14 cellular contexts compared by ENCODE assay signal in genomic region chr6:108578595-108579038, GRCh38. TPM values are rescaled to one million over a fixed set of nuclear protein-coding genes. Genes with fewer than 3 reads are reported as not detected.
DNase-seq lines count a peak whose midpoint lies in the region; ATAC-seq, FAIRE-seq and TF ChIP-seq lines count a peak whose summit lies in the region.
"Had no signal": no experiment of that assay in that cellular context is flagged by ENCODE, and none has a peak within 500 bp of the region (broad histone marks: within the 10 kb centered on the region; RNA-seq: fewer than 3 reads in every experiment).

No MANE protein-coding gene starts in this region.

- H3K4me3 ChIP-seq in K562 (no peak overlapping the region), tibial artery (no peak overlapping the region)

- peaks cover 7% of the 10 kb centered on the region for H3K36me3 Mint-ChIP-seq in activated CD4-positive, alpha-beta T cell treated with anti-CD3 and anti-CD28 coated beads, Interleukin-2, amount 10 ng/mL, durations not matched to agents 7 days and 5 days (ENCODE audit: low read depth)
- H3K36me3 Mint-ChIP-seq: activated CD4-positive, alpha-beta memory T cell treated with anti-CD3 and anti-CD28 coated beads for 36 hours had no signal

- H3K36me3 ChIP-seq in K562 (ENCODE audit: control insufficient read depth, insufficient read depth, low read length) (no peaks in the 10 kb centered on the region), tibial artery (peaks cover 0 to 9% (median 9%) of the 10 kb centered on the region in 3 donors)

- H3K9me3 ChIP-seq in K562 (replicated peaks; ENCODE audit: control insufficient read depth, insufficient read depth, low read depth, low read length) (no peaks in the 10 kb centered on the region), tibial artery (no peaks in the 10 kb centered on the region)

- peak; percentile 92 for ATAC-seq in K562
- no peak for ATAC-seq in HG03565 (IDR thresholded peaks at IDR 0.05; ENCODE audit: unreplicated experiment)

- peaks cover 22% of the 10 kb centered on the region; the same call in 2 of the 3 replicates for H3K79me2 ChIP-seq in K562 (ENCODE audit: control insufficient read depth, insufficient read depth, low read length)

- CTCF ChIA-PET in K562 (lab: Yijun Ruan, JAX; ENCODE audit: low intra/inter-chr PET ratio), result no interaction called here
- CTCF ChIA-PET in activated CD4-positive, alpha-beta T cell treated with anti-CD3 and anti-CD28 coated beads, Interleukin-2, amount 10 ng/mL, durations not matched to agents 7 days and 5 days (lab: Charles Lee), result interaction anchor here (1.8 kb wide), 1 partner anchor 10 kb away, joined by 4 read pairs; no protein-coding TSS in a partner anchor

- H3K27ac Mint-ChIP-seq in activated CD4-positive, alpha-beta T cell treated with anti-CD3 and anti-CD28 coated beads, Interleukin-2, amount 10 ng/mL, durations not matched to agents 7 days and 5 days, result no peak overlapping the region
- H3K27ac Mint-ChIP-seq: activated CD4-positive, alpha-beta memory T cell treated with anti-CD3 and anti-CD28 coated beads for 36 hours; activated naive CD8-positive, alpha-beta T cell treated with anti-CD3 and anti-CD28 coated beads for 36 hours had no signal

- TF ChIP-seq RAD21 in K562 (CRISPR knock-in tag; conservative IDR thresholded peaks at IDR 0.05 in 1 of 2, IDR thresholded peaks at IDR 0.05 in 1 of 2), result no peak

- H3K4me1 Mint-ChIP-seq in activated CD4-positive, alpha-beta T cell treated with anti-CD3 and anti-CD28 coated beads, Interleukin-2, amount 10 ng/mL, durations not matched to agents 7 days and 5 days, result peaks cover 33% of the 10 kb centered on the region

- POLR2A ChIA-PET in K562 (lab: Yijun Ruan, JAX), result interaction anchor here (1.6 to 1.7 kb wide), 2 partner anchors 11 to 13 kb away, joined by 6 read pairs; no protein-coding TSS in a partner anchor
- POLR2A ChIA-PET in activated CD4-positive, alpha-beta T cell treated with anti-CD3 and anti-CD28 coated beads, Interleukin-2, amount 10 ng/mL, durations not matched to agents 7 days and 5 days (lab: Charles Lee), result no interaction called here

- H3K4me1 ChIP-seq in K562 (replicated peaks in 1 of 2; ENCODE audit: control insufficient read depth in 2 of 2, insufficient read depth in 2 of 2, low read length in 2 of 2), result peaks cover 10 to 64% of the 10 kb centered on the region in 2 experiments
- H3K4me1 ChIP-seq in tibial artery, result peaks cover 0 to 100% (median 84%) of the 10 kb centered on the region in 4 donors

- no peaks in the 10 kb centered on the region for H3K27me3 Mint-ChIP-seq in activated CD4-positive, alpha-beta T cell treated with anti-CD3 and anti-CD28 coated beads, Interleukin-2, amount 10 ng/mL, durations not matched to agents 7 days and 5 days
- H3K27me3 Mint-ChIP-seq: activated CD4-positive, alpha-beta memory T cell treated with anti-CD3 and anti-CD28 coated beads for 36 hours; activated naive CD8-positive, alpha-beta T cell treated with anti-CD3 and anti-CD28 coated beads for 36 hours had no signal

- BruUV-seq in K562 (replicated peaks; lab: Mats Ljungman, UMichigan), result no TSS peak

- no peak overlapping the region for H2AFZ ChIP-seq in K562 (ENCODE audit: low read depth, low read length)

- no peak overlapping the region for H3K4me3 Mint-ChIP-seq in activated CD4-positive, alpha-beta T cell treated with anti-CD3 and anti-CD28 coated beads, Interleukin-2, amount 10 ng/mL, durations not matched to agents 7 days and 5 days
- H3K4me3 Mint-ChIP-seq: activated CD4-positive, alpha-beta memory T cell treated with anti-CD3 and anti-CD28 coated beads for 36 hours; activated naive CD8-positive, alpha-beta T cell treated with anti-CD3 and anti-CD28 coated beads for 36 hours had no signal

- H3K27ac ChIP-seq in K562 (ENCODE audit: extremely low read depth, low read depth, low read length), result no peak overlapping the region; the same call in 2 of the 3 replicates
- peak overlapping the region; percentile 62 to 67 for H3K27ac ChIP-seq in tibial artery
- H3K27ac ChIP-seq: epithelial cell of prostate had no signal

- H3K9ac ChIP-seq in K562 (ENCODE audit: insufficient read depth in 1 of 2, low read depth in 2 of 2, low read length in 2 of 2), result no peak overlapping the region

- H3K27me3 ChIP-seq in K562 (ENCODE audit: control insufficient read depth in 2 of 2, insufficient read depth in 2 of 2, low read length in 2 of 2) (no peaks in the 10 kb centered on the region), tibial artery (no peaks in the 10 kb centered on the region)

- 4% methylated on average over 7 of the region's 7 CpGs for WGBS in K562 (ENCODE audit: insufficient coverage, low coverage, missing lambda C conversion rate)

- peak; percentile 98 for TF ChIP-seq EP300 in K562 (IDR thresholded peaks at IDR 0.05; ENCODE audit: low read length)

- no peak for TF ChIP-seq POLR2A in K562 (conservative IDR thresholded peaks at IDR 0.05)

- peaks cover 37% of the 10 kb centered on the region for H4K20me1 ChIP-seq in K562 (replicated peaks; ENCODE audit: control insufficient read depth, insufficient read depth, low read length)

- peak; percentile 35 for DNase-seq in HT1080 (ENCODE audit: low read depth)
- peak; percentile 58 to 86 (median 74) for DNase-seq in K562 (ENCODE audit: extremely low read depth in 1 of 4, low spot score in 3 of 4)
- DNase-seq in kidney glomerular epithelial cell (lab: John Stamatoyannopoulos, UW), result peak; percentile 43
- no peak for DNase-seq in tibial artery
- no peak for DNase-seq in activated CD4-positive, alpha-beta T cell treated with anti-CD3 and anti-CD28 coated beads, Interleukin-2, amount 10 ng/mL, durations not matched to agents 7 days and 5 days
- DNase-seq in stimulated activated CD4-positive, alpha-beta T cell treated with anti-CD3 and anti-CD28 coated beads, Interleukin-15, amount 100 ng/mL, for 24 hours, result no peak
- no peak for DNase-seq in COR-L47 (lab: John Stamatoyannopoulos, UW)
- DNase-seq: activated CD4-positive, alpha-beta memory T cell treated with anti-CD3 and anti-CD28 coated beads for 36 hours; activated naive CD8-positive, alpha-beta T cell treated with anti-CD3 and anti-CD28 coated beads for 36 hours; stimulated activated CD4-positive, alpha-beta T cell treated with anti-CD3 and anti-CD28 coated beads, Interleukin-12 subunit alpha, Interleukin-12 subunit beta, amount 100 ng/mL, for 4 hours; stimulated activated naive CD4-positive, alpha-beta T cell treated with Interleukin-2 at 50 U/mL for 16 hours had no signal

- H3K4me2 ChIP-seq in K562 (ENCODE audit: insufficient read depth, low read length), result peak overlapping the region; percentile 52

- intact Hi-C loops in K562 (cut with micrococcal nuclease) (no loop called here), tibial artery (cut with DNase I; ENCODE audit: low total_unique reads) (no loop called here)

- peaks cover 4% of the 10 kb centered on the region for H3K9me1 ChIP-seq in K562 (ENCODE audit: control insufficient read depth, insufficient read depth, low read length)

- in situ Hi-C loops in K562 (cut with MboI), result no loop called here

- peak; percentile 91 for FAIRE-seq in K562 (lab: Jason Lieb, UNC)
- FAIRE-seq: G401.6 had no signal

- H3K9me3 Mint-ChIP-seq in activated CD4-positive, alpha-beta T cell treated with anti-CD3 and anti-CD28 coated beads, Interleukin-2, amount 10 ng/mL, durations not matched to agents 7 days and 5 days, result no peaks in the 10 kb centered on the region
- H3K9me3 Mint-ChIP-seq: activated CD4-positive, alpha-beta memory T cell treated with anti-CD3 and anti-CD28 coated beads for 36 hours; activated naive CD8-positive, alpha-beta T cell treated with anti-CD3 and anti-CD28 coated beads for 36 hours had no signal

- TF ChIP-seq CTCF in K562 (IDR thresholded peaks at IDR 0.05 in 2 of 3, conservative IDR thresholded peaks at IDR 0.05 in 1 of 3; ENCODE audit: insufficient read depth in 2 of 3, low read depth in 1 of 3, low read length in 3 of 3) (no peak), tibial artery (IDR thresholded peaks at IDR 0.05) (no peak)

TF ChIP-seq in K562, 482 proteins besides CTCF, POLR2A, EP300 and RAD21 (continues in another document):
- TF ChIP-seq DEAF1 (CRISPR knock-in tag; IDR thresholded peaks at IDR 0.05) (no peak), KDM2B (CRISPR knock-in tag; IDR thresholded peaks at IDR 0.05) (no peak), GATAD2B (IDR thresholded peaks at IDR 0.05; ENCODE audit: borderline replicate concordance) (no peak)

RNA-seq across cellular contexts. Expression of gene FOXO3, which starts 17.9 kb away (rescaled TPM):
- 8.7 and 11.5 TPM in 2 replicates for total RNA-seq in HT1080 (2014; rRNA removed; shearing (Covaris generic))
- polyA plus RNA-seq in HT1080 (2015; cell fraction: cytosol; rRNA removed), result 8.3 and 10.8 TPM in 2 replicates
- 10.1 and 12.5 TPM in 2 replicates for polyA plus RNA-seq in HT1080 (2015; cell fraction: nucleus; rRNA removed)
- total RNA-seq in K562 (2011; cell fraction: chromatin; rRNA removed; ENCODE audit: low replicate concordance), result 9.3 and 13.8 TPM in 2 replicates
- total RNA-seq in K562 (2011; cell fraction: nucleolus; rRNA removed), result 7.5 and 7.6 TPM in 2 replicates
- total RNA-seq in K562 (2011; cell fraction: nucleoplasm; rRNA removed), result 7.3 and 7.9 TPM in 2 replicates
- total RNA-seq in K562 (2014; rRNA removed) (6.0 and 7.3 TPM in 2 replicates), K562 (2014; rRNA removed; fragmentation: Illumina TruSeq; extraction: Trizol) (6.8 and 8.9 TPM in 2 replicates), K562 (2015; rRNA removed; fragmentation: Illumina TruSeq; extraction: Trizol) (5.2 and 5.3 TPM in 2 replicates), K562 (2021) (10.6 and 14.6 TPM in 2 replicates)
- polyA plus RNA-seq in K562 (2011; rRNA removed) (5.8 and 8.4 TPM in 2 replicates), K562 (2014; fragmentation: Illumina TruSeq; extraction: Trizol) (9.4 and 11.0 TPM in 2 replicates), K562 (2014; fragmentation: Nextera tagmentation; extraction: Ambion mirVana) (1 to 10 TPM; 3.0 to 4.7 TPM), K562 (2014; rRNA removed) (5.2 and 6.4 TPM in 2 replicates)
- 8.5 and 8.7 TPM in 2 replicates for polyA plus RNA-seq in K562 (2011; cell fraction: cytosol; rRNA removed)
- 5.1 and 6.3 TPM in 2 replicates for polyA plus RNA-seq in K562 (2011; cell fraction: nucleus; rRNA removed)
- 7.3 and 9.4 TPM in 2 replicates for polyA plus RNA-seq in K562 (2012)
- polyA minus RNA-seq in K562 (2011; rRNA and poly(A)+ RNA removed), result 23.3 and 23.7 TPM in 2 replicates
- 12.4 and 15.8 TPM in 2 replicates for polyA minus RNA-seq in K562 (2011; cell fraction: cytosol; rRNA and poly(A)+ RNA removed)
- 8.8 and 12.3 TPM in 2 replicates for polyA minus RNA-seq in K562 (2011; cell fraction: nucleus; rRNA and poly(A)+ RNA removed)
- total RNA-seq in activated CD4-positive, alpha-beta T cell treated with anti-CD3 and anti-CD28 coated beads, Interleukin-2, amount 10 ng/mL, durations not matched to agents 7 days and 5 days, result 10 to 100 TPM; 11.2 to 12.8 TPM

Comparison
In these comparisons a context has a peak if more than half of its experiments do, and no peak if none do; other contexts are left out.
1. DNase-seq: peak in HT1080 (single experiment), K562 (4 of 4) and kidney glomerular epithelial cell (single experiment); none in tibial artery (0 of 2), activated CD4-positive, alpha-beta T cell treated with anti-CD3 and anti-CD28 coated beads, Interleukin-2, amount 10 ng/mL, durations not matched to agents 7 days and 5 days (single experiment), stimulated activated CD4-positive, alpha-beta T cell treated with anti-CD3 and anti-CD28 coated beads, Interleukin-15, amount 100 ng/mL, for 24 hours (single experiment) and COR-L47 (single experiment).